Comparison of ENCODE assay signal across 8 cellular contexts in the genomic region with DNA sequence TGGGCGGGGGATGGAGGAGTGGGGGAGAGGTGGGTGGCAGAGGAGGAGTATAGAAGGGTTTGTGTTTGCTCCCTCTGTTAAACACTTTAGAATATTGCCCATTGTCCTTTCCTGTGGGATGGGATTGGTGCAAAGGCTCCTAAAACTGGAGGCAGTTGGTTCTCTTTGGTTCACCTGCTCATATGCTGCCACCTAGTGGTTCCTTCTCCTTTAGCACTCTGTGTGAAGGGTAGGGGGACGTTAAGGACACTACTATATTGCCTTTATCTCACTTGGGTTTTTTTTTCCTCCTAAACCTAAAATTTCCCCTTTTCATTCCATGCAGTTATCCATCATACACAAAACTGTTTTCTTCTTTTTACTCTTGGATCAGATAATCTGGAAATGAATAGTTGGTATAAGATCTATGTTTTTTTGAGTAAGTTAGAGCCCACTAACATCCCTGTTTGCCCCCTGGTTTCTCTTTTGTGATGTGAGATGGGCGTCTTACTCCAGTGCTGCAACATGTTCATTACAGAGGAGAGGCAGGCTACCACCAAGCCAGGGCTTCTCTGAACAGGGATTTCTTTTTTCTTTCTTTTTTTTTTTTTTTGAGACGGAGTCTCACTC. TPM values are rescaled to one million over a fixed set of nuclear protein-coding genes. Genes with fewer than 3 reads are reported as not detected.
DNase-seq lines count a peak whose midpoint lies in the region; ATAC-seq, FAIRE-seq and TF ChIP-seq lines count a peak whose summit lies in the region.

No MANE protein-coding gene starts in this region.

- CTCF ChIA-PET in activated CD4-positive, alpha-beta T cell treated with anti-CD3 and anti-CD28 coated beads for 36 hours (lab: Charles Lee): interaction anchor here (0.7 to 6.2 kb wide), 6 partner anchors 8 to 462 kb away, joined by 3 to 37 read pairs (median 7); no protein-coding TSS in a partner anchor

- H3K4me1 Mint-ChIP-seq in activated CD4-positive, alpha-beta T cell treated with anti-CD3 and anti-CD28 coated beads for 36 hours: no peaks in the 10 kb centered on the region

- H3K9me3 Mint-ChIP-seq in activated CD4-positive, alpha-beta T cell treated with anti-CD3 and anti-CD28 coated beads for 36 hours (ENCODE audit: low read depth): no peaks in the 10 kb centered on the region

- POLR2A ChIA-PET in activated CD4-positive, alpha-beta T cell treated with anti-CD3 and anti-CD28 coated beads for 36 hours (lab: Charles Lee): no interaction called here

- H3K4me3 ChIP-seq in bronchial epithelial cell (ENCODE audit: low read depth, low read length): no peak overlapping the region

- peak overlapping the region; percentile 2 for H3K27ac Mint-ChIP-seq in activated CD4-positive, alpha-beta T cell treated with anti-CD3 and anti-CD28 coated beads for 36 hours

- peak; percentile 82 for TF ChIP-seq CTCF in bronchial epithelial cell (IDR thresholded peaks at IDR 0.05; ENCODE audit: insufficient read depth, low read length, severe bottlenecking)

- DNase-seq in activated CD4-positive, alpha-beta T cell treated with anti-CD3 and anti-CD28 coated beads for 36 hours: peak; percentile 68
- no peak for DNase-seq in activated CD4-positive, alpha-beta T cell treated with anti-CD3 and anti-CD28 coated beads for 1 hour
- DNase-seq in NCI-H1694 (lab: John Stamatoyannopoulos, UW) (peak; percentile 92), T-helper 22 cell (ENCODE audit: low read depth) (peak; percentile 5), bronchial epithelial cell (ENCODE audit: low read depth) (peak; percentile 62), islet precursor cell (peak; percentile 88)
- peak; percentile 18 to 41 for DNase-seq in stimulated activated CD4-positive, alpha-beta T cell treated with anti-CD3 and anti-CD28 coated beads, Interleukin-4, amount 100 ng/mL, for 4 hours

- peak; percentile 85 for ATAC-seq in activated CD4-positive, alpha-beta T cell treated with anti-CD3 and anti-CD28 coated beads for 36 hours
- ATAC-seq in HG03469 (IDR thresholded peaks at IDR 0.05; ENCODE audit: unreplicated experiment): no peak

- no peak overlapping the region for H3K4me3 Mint-ChIP-seq in activated CD4-positive, alpha-beta T cell treated with anti-CD3 and anti-CD28 coated beads for 36 hours

- H3K36me3 Mint-ChIP-seq in activated CD4-positive, alpha-beta T cell treated with anti-CD3 and anti-CD28 coated beads for 36 hours (ENCODE audit: low read depth): peaks cover 4% of the 10 kb centered on the region

- H3K36me3 ChIP-seq in bronchial epithelial cell (ENCODE audit: control insufficient read depth, insufficient read depth, low read length): no peaks in the 10 kb centered on the region

- H3K27me3 ChIP-seq in bronchial epithelial cell (ENCODE audit: control insufficient read depth, insufficient read depth, low read length): no peaks in the 10 kb centered on the region

- no peak for FAIRE-seq in bronchial epithelial cell (lab: Jason Lieb, UNC)

- no peaks in the 10 kb centered on the region for H3K27me3 Mint-ChIP-seq in activated CD4-positive, alpha-beta T cell treated with anti-CD3 and anti-CD28 coated beads for 36 hours

- intact Hi-C loops in activated CD4-positive, alpha-beta T cell treated with anti-CD3 and anti-CD28 coated beads for 36 hours (cut with DNase I, micrococcal nuclease): loop anchor here (1.0 to 10.0 kb wide), 5 partner anchors 51 to 486 kb away; a partner anchor contains a TSS

RNA-seq across cellular contexts. Expression of a gene that starts 23.8 kb away (rescaled TPM):
- total RNA-seq in activated CD4-positive, alpha-beta T cell treated with anti-CD3 and anti-CD28 coated beads for 36 hours: 10 to 100 TPM; 18.0 to 21.4 TPM
- 14.7 and 22.7 TPM in 2 replicates for total RNA-seq in bronchial epithelial cell

RNA-seq across cellular contexts. Expression of a gene that starts 30.0 kb away (rescaled TPM):
- total RNA-seq in activated CD4-positive, alpha-beta T cell treated with anti-CD3 and anti-CD28 coated beads for 36 hours: 10 to 100 TPM; 58.6 to 66.0 TPM
- 22.1 and 27.5 TPM in 2 replicates for total RNA-seq in bronchial epithelial cell
